In genomic region chr5:108295588-108296368, GRCh38 we compare ENCODE assay signal across 1 cellular context.
TF ChIP-seq lines count a peak whose summit lies in the region.

No MANE protein-coding gene starts in this region.

TF ChIP-seq in A549, 52 proteins besides CTCF, POLR2A, EP300 and RAD21 (continued from another document):
- TF ChIP-seq REST (IDR thresholded peaks at IDR 0.05) (no peak), NR3C1 (IDR thresholded peaks at IDR 0.05) (no peak), E2F6 (IDR thresholded peaks at IDR 0.05; ENCODE audit: borderline replicate concordance, low read depth) (no peak), MYC (IDR thresholded peaks at IDR 0.05; ENCODE audit: borderline replicate concordance, low read length) (no peak), GATA3 (IDR thresholded peaks at IDR 0.05; ENCODE audit: borderline replicate concordance) (no peak), ELK1 (IDR thresholded peaks at IDR 0.05; ENCODE audit: low read depth, low read length) (no peak), HMGXB4 (CRISPR knock-in tag; IDR thresholded peaks at IDR 0.05; ENCODE audit: borderline replicate concordance) (no peak), ZFP36 (IDR thresholded peaks at IDR 0.05; ENCODE audit: borderline replicate concordance, partially characterized antibody) (no peak), KDM1A (IDR thresholded peaks at IDR 0.05; ENCODE audit: low read depth) (no peak), EHMT2 (IDR thresholded peaks at IDR 0.05; ENCODE audit: low read depth) (no peak), SMC3 (IDR thresholded peaks at IDR 0.05) (no peak), TFCP2L1 (CRISPR knock-in tag; IDR thresholded peaks at IDR 0.05) (no peak)
